21 cellular contexts compared by ENCODE assay signal in genomic region chr16:86049641-86050040, GRCh38.
A peak's percentile ranks its signal among the peaks of the same experiment; 100 is the strongest.
DNase-seq lines count a peak whose midpoint lies in the region; TF ChIP-seq lines count a peak whose summit lies in the region.
"Had no signal": no experiment of that assay in that cellular context is flagged by ENCODE, and none has a peak within 500 bp of the region (broad histone marks: within the 10 kb centered on the region; RNA-seq: fewer than 3 reads in every experiment).

No MANE protein-coding gene starts in this region.

- peak overlapping the region in 1 of 2 experiments; percentile 73 for H2BK12ac ChIP-seq in mesenchymal stem cell (ENCODE audit: low read length in 2 of 2)

- no peak overlapping the region for H2BK5ac ChIP-seq in mesenchymal stem cell (ENCODE audit: low read depth, low read length, poor library complexity, severe bottlenecking)

- no peak overlapping the region for H3K4ac ChIP-seq in mesenchymal stem cell (ENCODE audit: low read depth in 1 of 2, low read length in 2 of 2)

- H3K27ac Mint-ChIP-seq in glutamatergic neuron (ENCODE audit: unreplicated experiment): peak overlapping the region; percentile 22
- H3K27ac Mint-ChIP-seq: B cell; CD4-positive, alpha-beta T cell; CD8-positive, alpha-beta memory T cell; GM23338; H9; HFFc6 had no signal

- no peak overlapping the region for H3K18ac ChIP-seq in mesenchymal stem cell (ENCODE audit: low read depth in 1 of 2, low read length in 2 of 2)

- no peak overlapping the region for H3K4me3 Mint-ChIP-seq in glutamatergic neuron (ENCODE audit: unreplicated experiment)
- H3K4me3 Mint-ChIP-seq: B cell; CD4-positive, alpha-beta T cell; CD8-positive, alpha-beta memory T cell; GM23338; H9; HFFc6 had no signal

- no peaks in the 10 kb centered on the region for H3K27me3 Mint-ChIP-seq in glutamatergic neuron (ENCODE audit: unreplicated experiment)

- intact Hi-C loops in posterior vena cava (cut with DNase I): no loop called here

- POLR2A ChIA-PET in HEK293 (lab: Yijun Ruan, JAX): no interaction called here

- H3K4me1 ChIP-seq in HEK293 (ENCODE audit: control insufficient read depth, insufficient read depth, low read length) (no peaks in the 10 kb centered on the region; the same call in none of the 2 replicates), mesenchymal stem cell (ENCODE audit: control insufficient read depth, insufficient read depth, low read depth, low read length) (no peaks in the 10 kb centered on the region)

- TF ChIP-seq CTCF in HEK293 (tag by site-specific recombination; IDR thresholded peaks at IDR 0.05) (no peak), glutamatergic neuron (IDR thresholded peaks at IDR 0.05; ENCODE audit: partially characterized antibody, unreplicated experiment) (no peak), coronary artery (IDR thresholded peaks at IDR 0.05) (no peak), GM13977 (IDR thresholded peaks at IDR 0.05; ENCODE audit: extremely low read depth, insufficient read depth, missing control alignments) (no peak)

- no peak overlapping the region for H2BK120ac ChIP-seq in mesenchymal stem cell (ENCODE audit: low read depth, low read length)

- H3K23ac ChIP-seq in mesenchymal stem cell (ENCODE audit: low read length in 2 of 2): no peak overlapping the region

- no peak overlapping the region for H2AFZ ChIP-seq in mesenchymal stem cell (ENCODE audit: low read depth, low read length)
- H2AFZ ChIP-seq: GM23338 had no signal

- peaks cover 40 to 85% of the 10 kb centered on the region in 2 experiments for H3K27me3 ChIP-seq in mesenchymal stem cell (ENCODE audit: control insufficient read depth in 1 of 2, insufficient read depth in 1 of 2, low read length in 2 of 2)
- H3K27me3 ChIP-seq: BLaER1 had no signal

- H3K27ac ChIP-seq in HEK293 (ENCODE audit: extremely low read depth, low read depth, low read length) (no peak overlapping the region), mesenchymal stem cell (ENCODE audit: low read length, poor library complexity, severe bottlenecking) (no peak overlapping the region), coronary artery (no peak overlapping the region)
- H3K27ac ChIP-seq: 22Rv1, BLaER1, C4-2B had no signal

- DNase-seq in glutamatergic neuron (no peak), mesenchymal stem cell (no peak), posterior vena cava (ENCODE audit: low spot score) (peak; percentile 72), coronary artery (ENCODE audit: low spot score) (no peak), MV-4-11 (lab: John Stamatoyannopoulos, UW) (no peak), GM13977 (ENCODE audit: low spot score) (no peak), NCI-H2029 treated with DMSO at 0.1 percent for 48 hours (lab: John Stamatoyannopoulos, UW) (no peak)
- DNase-seq: CD4-positive, alpha-beta T cell; DMS 273 treated with DMSO at 0.1 percent for 48 hours; DMS53; DMS79 treated with DMSO at 0.1 percent for 48 hours; GF-D8; H9; HFFc6 had no signal

- H3K36me3 ChIP-seq in HEK293 (ENCODE audit: control insufficient read depth in 2 of 2, insufficient read depth in 1 of 2, low read length in 2 of 2) (no peaks in the 10 kb centered on the region), mesenchymal stem cell (ENCODE audit: control insufficient read depth in 1 of 2, insufficient read depth in 2 of 2, low read depth in 1 of 2, low read length in 2 of 2) (no peaks in the 10 kb centered on the region)
- H3K36me3 ChIP-seq: BLaER1 had no signal

- H3K4me2 ChIP-seq in mesenchymal stem cell (ENCODE audit: low read length, poor library complexity, severe bottlenecking): no peak overlapping the region
- H3K4me2 ChIP-seq: GM23338 had no signal

- no peak overlapping the region for H4K8ac ChIP-seq in mesenchymal stem cell (ENCODE audit: low read length)

- H3K9me3 ChIP-seq in HEK293 (ENCODE audit: control insufficient read depth, insufficient read depth, low read depth, low read length) (no peaks in the 10 kb centered on the region), mesenchymal stem cell (ENCODE audit: control insufficient read depth, low read length) (no peaks in the 10 kb centered on the region)
- H3K9me3 ChIP-seq: BLaER1 had no signal

- H3K36me3 Mint-ChIP-seq in glutamatergic neuron (ENCODE audit: unreplicated experiment): no peaks in the 10 kb centered on the region
- H3K36me3 Mint-ChIP-seq: CD8-positive, alpha-beta memory T cell had no signal

- H3K4me1 Mint-ChIP-seq in glutamatergic neuron (ENCODE audit: low read depth, unreplicated experiment): peaks cover 21% of the 10 kb centered on the region

- CTCF ChIA-PET in HEK293 (lab: Yijun Ruan, JAX): interaction anchor here (0.5 to 2.0 kb wide), 8 partner anchors 8 to 471 kb away, joined by 3 to 9 read pairs (median 4); no protein-coding TSS in a partner anchor

- H3K14ac ChIP-seq in mesenchymal stem cell (ENCODE audit: low read length in 2 of 2): no peak overlapping the region

- H3K79me1 ChIP-seq in mesenchymal stem cell (replicated peaks; ENCODE audit: low read length, poor library complexity, severe bottlenecking): no peaks in the 10 kb centered on the region

- in situ Hi-C loops in GM13977 (cut with MboI; ENCODE audit: low pct_unique_long_range_greater_than_20kb, low sequenced_read_pairs, unreplicated experiment): loop anchor here (25.0 kb wide), 1 partner anchor 463 kb away; the partner anchor contains the start of gene FOXF1

- peaks cover 4% of the 10 kb centered on the region for H3K9me3 Mint-ChIP-seq in glutamatergic neuron (ENCODE audit: unreplicated experiment)
- H3K9me3 Mint-ChIP-seq: CD4-positive, alpha-beta T cell; CD8-positive, alpha-beta memory T cell; GM23338; H9; HFFc6 had no signal

- H3K4me3 ChIP-seq in HEK293 (ENCODE audit: low read depth, low read length): no peak overlapping the region
- no peak overlapping the region for H3K4me3 ChIP-seq in mesenchymal stem cell (ENCODE audit: insufficient read depth in 1 of 2, low read depth in 1 of 2, low read length in 2 of 2)
- H3K4me3 ChIP-seq in coronary artery: no peak overlapping the region
- H3K4me3 ChIP-seq: BLaER1, GM23338 had no signal

- no peak overlapping the region for H2AK5ac ChIP-seq in mesenchymal stem cell (ENCODE audit: low read length, severe bottlenecking)

- H4K91ac ChIP-seq in mesenchymal stem cell (ENCODE audit: low read length): no peak overlapping the region

- peak overlapping the region; percentile 37 for H2BK15ac ChIP-seq in mesenchymal stem cell (ENCODE audit: low read depth, poor library complexity, severe bottlenecking)

- 95% methylated on average over 10 of the region's 10 CpGs for WGBS in mesenchymal stem cell

- H3K9ac ChIP-seq in mesenchymal stem cell (ENCODE audit: low read length): no peak overlapping the region
- H3K9ac ChIP-seq: BLaER1 had no signal

TF ChIP-seq in HEK293, 187 proteins besides CTCF, POLR2A, EP300 and RAD21:
- TF ChIP-seq ZNF768 (tag by site-specific recombination; IDR thresholded peaks at IDR 0.05) (peak; percentile 71), ZNF280C (tag by site-specific recombination; IDR thresholded peaks at IDR 0.05) (no peak)
